ENCODE assay signal across 22 cellular contexts in the genomic region with DNA sequence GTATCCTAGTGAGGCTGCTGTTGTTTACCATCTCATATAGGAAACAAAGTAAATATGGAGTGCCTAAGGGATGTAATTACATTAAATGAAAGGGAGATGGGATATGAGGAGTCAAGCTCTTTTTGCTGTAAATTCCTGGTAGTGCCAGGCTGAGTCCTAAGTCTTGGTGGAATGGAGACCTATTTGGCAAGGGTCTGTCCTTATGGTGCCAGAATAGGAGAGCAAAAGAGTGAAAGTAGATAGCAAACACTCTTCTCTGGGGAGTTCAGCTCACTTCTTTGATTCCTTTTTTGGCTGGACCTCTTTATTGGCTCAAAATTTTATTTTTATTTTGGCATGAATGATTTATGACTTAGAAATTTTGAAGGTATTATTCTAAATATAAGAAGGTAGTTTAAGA.
"Had no signal": no experiment of that assay in that cellular context is flagged by ENCODE, and none has a peak within 500 bp of the region (broad histone marks: within the 10 kb centered on the region; RNA-seq: fewer than 3 reads in every experiment).

No MANE protein-coding gene starts in this region.

- H3K9me3 ChIP-seq: SJSA1 had no signal

- H3K4me1 ChIP-seq: SJSA1 had no signal

- H3K36me3 ChIP-seq: SJSA1 had no signal

- H3K27ac ChIP-seq: HL-60, SJSA1, SK-N-MC had no signal

- H3K4me3 ChIP-seq: SJSA1, SK-N-MC had no signal

- DNase-seq: KBM-7; MV-4-11; NCI-H1048; NCI-H1105; NCI-H1417 treated with DMSO at 0.1 percent for 48 hours; NCI-H146; NCI-H1694 treated with DMSO at 0.1 percent for 48 hours; NCI-H1930; NCI-H2081; NCI-H2107; NCI-H2227 treated with DMSO at 0.1 percent for 48 hours; NCI-H510A treated with DMSO at 0.1 percent for 48 hours; NCI-H526 treated with DMSO at 0.1 percent for 48 hours; NCI-H748 treated with DMSO at 0.1 percent for 48 hours; NK-92 treated with Interleukin-12 subunit alpha and Interleukin-12 subunit beta, amount 100 ng/mL, for 24 hours; OCI-M1; Right ventricle myocardium superior; RPMI8226; SIG-M5 had no signal
